15 cellular contexts compared by ENCODE assay signal in the genomic region with DNA sequence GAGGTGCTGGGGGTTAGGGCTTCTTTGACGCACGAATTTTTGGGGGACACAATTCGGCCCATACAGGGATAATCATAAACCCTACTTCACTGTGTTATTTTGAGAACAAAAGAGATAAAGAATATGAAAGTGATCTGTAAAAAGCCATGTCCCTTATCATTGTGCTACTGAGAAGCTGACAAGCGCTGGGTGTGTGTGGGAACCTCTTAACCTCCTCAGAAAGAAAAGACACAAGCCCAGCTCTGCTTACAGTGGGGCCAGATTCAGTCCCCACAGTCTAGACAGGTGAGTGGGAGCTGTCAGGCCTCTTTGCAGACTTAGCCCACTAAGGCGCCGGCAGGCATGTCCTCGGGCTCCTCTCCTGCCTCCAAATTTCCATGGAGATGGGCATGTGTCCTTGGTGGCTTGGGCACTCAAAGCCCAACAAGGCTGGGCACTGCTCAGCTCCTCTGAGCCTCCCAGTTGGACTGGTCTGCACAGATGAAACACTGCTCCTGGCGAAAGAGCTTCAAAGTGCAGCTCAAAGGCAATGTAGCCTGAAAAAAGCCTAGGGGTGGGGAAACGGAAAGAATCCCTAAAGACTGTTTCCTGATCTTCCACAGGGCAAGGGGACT.
DNase-seq lines count a peak whose midpoint lies in the region; ATAC-seq and TF ChIP-seq lines count a peak whose summit lies in the region.
"Had no signal": no experiment of that assay in that cellular context is flagged by ENCODE, and none has a peak within 500 bp of the region (broad histone marks: within the 10 kb centered on the region; RNA-seq: fewer than 3 reads in every experiment).

No MANE protein-coding gene starts in this region.

- H3K36me3 ChIP-seq in right atrium auricular region (no peaks in the 10 kb centered on the region), adrenal gland (replicated peaks in 1 of 2) (no peaks in the 10 kb centered on the region)
- H3K36me3 ChIP-seq: HAP-1 had no signal

- H3K4me3 ChIP-seq in right atrium auricular region (no peak overlapping the region), adrenal gland (no peak overlapping the region)
- H3K4me3 ChIP-seq: GM23248, HAP-1 had no signal

- intact Hi-C loops in left ventricle myocardium superior (cut with micrococcal nuclease) (no loop called here), adrenal gland (cut with DNase I) (no loop called here)

- H3K36me3 Mint-ChIP-seq in osteocyte (ENCODE audit: unreplicated experiment), result no peaks in the 10 kb centered on the region
- H3K36me3 Mint-ChIP-seq: CD4-positive, CD25-positive, alpha-beta regulatory T cell had no signal

- H3K4me1 ChIP-seq in right atrium auricular region (peaks cover 0 to 9% of the 10 kb centered on the region in 2 donors), adrenal gland (replicated peaks in 1 of 2) (peaks cover 0 to 7% of the 10 kb centered on the region in 2 donors)
- H3K4me1 ChIP-seq: BE2C, HAP-1 had no signal

- no peak overlapping the region for H3K27ac Mint-ChIP-seq in osteocyte (ENCODE audit: unreplicated experiment)
- H3K27ac Mint-ChIP-seq: CD4-positive, CD25-positive, alpha-beta regulatory T cell; CD8-positive, alpha-beta memory T cell had no signal

- no peaks in the 10 kb centered on the region for H3K9me3 Mint-ChIP-seq in osteocyte (ENCODE audit: unreplicated experiment)
- H3K9me3 Mint-ChIP-seq: CD4-positive, CD25-positive, alpha-beta regulatory T cell had no signal

- DNase-seq in left ventricle myocardium superior (no peak), right atrium auricular region (ENCODE audit: low spot score) (no peak), adrenal gland (peak in 4 of 7 donors; percentile 34 to 44 (median 40)), left kidney (ENCODE audit: low read depth, low spot score) (peak; percentile 40), osteocyte (ENCODE audit: extremely low spot score, unreplicated experiment) (peak; percentile 67), mucosa of gallbladder (ENCODE audit: low spot score) (no peak), NCI-H1092 treated with DMSO at 0.1 percent for 48 hours (lab: John Stamatoyannopoulos, UW) (no peak)
- no peak for DNase-seq in activated CD8-positive, alpha-beta memory T cell treated with anti-CD3 and anti-CD28 coated beads for 24 hours
- DNase-seq: BE2C; CD4-positive, CD25-positive, alpha-beta regulatory T cell; CD8-positive, alpha-beta memory T cell; COR-L47; GM23248 had no signal

- ATAC-seq in left ventricle myocardium superior, result peak; percentile 27

- H3K27ac ChIP-seq in right atrium auricular region (peak overlapping the region in 1 of 2 donors; percentile 23), adrenal gland (no peak overlapping the region)
- H3K27ac ChIP-seq: GM23248, HL-60 had no signal

- no peak overlapping the region for H3K4me3 Mint-ChIP-seq in osteocyte (ENCODE audit: unreplicated experiment)
- H3K4me3 Mint-ChIP-seq: CD8-positive, alpha-beta memory T cell had no signal

- peaks cover 7% of the 10 kb centered on the region for H3K4me1 Mint-ChIP-seq in osteocyte (ENCODE audit: unreplicated experiment)
- H3K4me1 Mint-ChIP-seq: CD4-positive, CD25-positive, alpha-beta regulatory T cell had no signal

- H3K27me3 Mint-ChIP-seq in osteocyte (ENCODE audit: unreplicated experiment), result peaks cover 4% of the 10 kb centered on the region

- TF ChIP-seq POLR2A in adrenal gland (IDR thresholded peaks at IDR 0.05), result no peak

- H3K9me3 ChIP-seq in right atrium auricular region (no peaks in the 10 kb centered on the region), adrenal gland (replicated peaks in 1 of 3) (no peaks in the 10 kb centered on the region)
- H3K9me3 ChIP-seq: BE2C, HAP-1 had no signal

- no peak for TF ChIP-seq CTCF in right atrium auricular region (IDR thresholded peaks at IDR 0.05)
- no peak for TF ChIP-seq CTCF in adrenal gland (IDR thresholded peaks at IDR 0.05)
- no peak for TF ChIP-seq CTCF in osteocyte (IDR thresholded peaks at IDR 0.05)

- 75 to 85% (median 80%) methylated on average over 7 to 9 of the region's 9 CpGs for WGBS in adrenal gland, 4 donors

- no peaks in the 10 kb centered on the region for H3K27me3 ChIP-seq in right atrium auricular region
- no peaks in the 10 kb centered on the region for H3K27me3 ChIP-seq in adrenal gland
- H3K27me3 ChIP-seq: BE2C had no signal

Comparison
In these comparisons a context has a peak if more than half of its experiments do, and no peak if none do; other contexts are left out.
1. DNase-seq: peak in adrenal gland (4 of 7), left kidney (single experiment) and osteocyte (single experiment); none in left ventricle myocardium superior (single experiment), right atrium auricular region (single experiment), mucosa of gallbladder (single experiment), activated CD8-positive, alpha-beta memory T cell treated with anti-CD3 and anti-CD28 coated beads for 24 hours (single experiment) and NCI-H1092 treated with DMSO at 0.1 percent for 48 hours (single experiment).